ENCODE assay signal across 14 cellular contexts in genomic region chr10:128596906-128597305, GRCh38.
A peak's percentile ranks its signal among the peaks of the same experiment; 100 is the strongest.
DNase-seq lines count a peak whose midpoint lies in the region; ATAC-seq and TF ChIP-seq lines count a peak whose summit lies in the region.
"Had no signal": no experiment of that assay in that cellular context is flagged by ENCODE, and none has a peak within 500 bp of the region (broad histone marks: within the 10 kb centered on the region; RNA-seq: fewer than 3 reads in every experiment).

No MANE protein-coding gene starts in this region.

- H3K27me3 ChIP-seq in colonic mucosa (no peaks in the 10 kb centered on the region), transverse colon (no peaks in the 10 kb centered on the region), left lung (no peaks in the 10 kb centered on the region)
- H3K27me3 ChIP-seq: BLaER1 treated with 17β-estradiol and CSF1 and Interleukin-3, amounts not matched to agents 10 nM and 100 nM had no signal

- H3K9me3 ChIP-seq in HEK293 (ENCODE audit: control insufficient read depth, insufficient read depth, low read depth, low read length) (no peaks in the 10 kb centered on the region), colonic mucosa (no peaks in the 10 kb centered on the region), transverse colon (no peaks in the 10 kb centered on the region), left lung (no peaks in the 10 kb centered on the region)
- H3K9me3 ChIP-seq: BLaER1 treated with 17β-estradiol and CSF1 and Interleukin-3, amounts not matched to agents 10 nM and 100 nM had no signal

- intact Hi-C loops in colonic mucosa (cut with DNase I): no loop called here
- intact Hi-C loops in transverse colon (cut with DNase I; ENCODE audit: low total_unique reads): no loop called here
- intact Hi-C loops in left lung (cut with DNase I): no loop called here

- in situ Hi-C loops in transverse colon (cut with MboI; ENCODE audit: low pct_ligation_motif_present in 1 of 4, low pct_unique_long_range_greater_than_20kb in 1 of 4, low sequenced_read_pairs in 3 of 4): no loop called here

- no peak for TF ChIP-seq POLR2A in transverse colon (IDR thresholded peaks at IDR 0.05)

- H3K27ac Mint-ChIP-seq in activated naive CD4-positive, alpha-beta T cell treated with anti-CD3 and anti-CD28 coated beads, Interleukin-2, amount 50 U/mL, for 72 hours: no peak overlapping the region
- H3K27ac Mint-ChIP-seq: CD4-positive, CD25-positive, alpha-beta regulatory T cell; H9 had no signal

- no peak for ATAC-seq in left lung
- ATAC-seq in activated naive CD4-positive, alpha-beta T cell treated with anti-CD3 and anti-CD28 coated beads, Interleukin-2, amount 50 U/mL, for 72 hours: no peak
- ATAC-seq: GM12878, HepG2 had no signal

- no peaks in the 10 kb centered on the region for H3K9me3 Mint-ChIP-seq in activated naive CD4-positive, alpha-beta T cell treated with anti-CD3 and anti-CD28 coated beads, Interleukin-2, amount 50 U/mL, for 72 hours

- H3K27ac ChIP-seq in HEK293 (ENCODE audit: extremely low read depth, low read depth, low read length) (no peak overlapping the region), colonic mucosa (no peak overlapping the region), transverse colon (no peak overlapping the region), left lung (no peak overlapping the region)
- H3K27ac ChIP-seq: BLaER1 treated with 17β-estradiol and CSF1 and Interleukin-3, amounts not matched to agents 10 nM and 100 nM had no signal

- WGBS in transverse colon (ENCODE audit: low coverage in 1 of 2), 2 donors: 70 to 84% methylated on average over 2 to 4 of the region's 4 CpGs

- H3K36me3 ChIP-seq in HEK293 (ENCODE audit: control insufficient read depth in 2 of 2, insufficient read depth in 1 of 2, low read length in 2 of 2) (no peaks in the 10 kb centered on the region), colonic mucosa (no peaks in the 10 kb centered on the region), transverse colon (no peaks in the 10 kb centered on the region), left lung (no peaks in the 10 kb centered on the region)
- H3K36me3 ChIP-seq: BLaER1 treated with 17β-estradiol and CSF1 and Interleukin-3, amounts not matched to agents 10 nM and 100 nM had no signal

- POLR2A ChIA-PET in HEK293 (lab: Yijun Ruan, JAX): no interaction called here

- H3K9ac ChIP-seq in colonic mucosa (ENCODE audit: low read depth in 2 of 2, low read length in 2 of 2): no peak overlapping the region
- H3K9ac ChIP-seq: BLaER1 treated with 17β-estradiol and CSF1 and Interleukin-3, amounts not matched to agents 10 nM and 100 nM had no signal

- TF ChIP-seq EP300 in transverse colon (IDR thresholded peaks at IDR 0.05; ENCODE audit: low read depth): no peak

- H3K4me3 ChIP-seq in HEK293 (ENCODE audit: low read depth, low read length) (no peak overlapping the region), colonic mucosa (no peak overlapping the region), transverse colon (no peak overlapping the region), left lung (no peak overlapping the region)
- H3K4me3 ChIP-seq: BLaER1 treated with 17β-estradiol and CSF1 and Interleukin-3, amounts not matched to agents 10 nM and 100 nM; GM12878 had no signal

- no peaks in the 10 kb centered on the region for H3K4me1 ChIP-seq in HEK293 (ENCODE audit: control insufficient read depth, insufficient read depth, low read length)
- no peaks in the 10 kb centered on the region for H3K4me1 ChIP-seq in colonic mucosa
- H3K4me1 ChIP-seq in transverse colon: no peaks in the 10 kb centered on the region
- H3K4me1 ChIP-seq in left lung: no peaks in the 10 kb centered on the region
- H3K4me1 ChIP-seq: BLaER1 treated with 17β-estradiol and CSF1 and Interleukin-3, amounts not matched to agents 10 nM and 100 nM had no signal

- TF ChIP-seq CTCF in HEK293 (tag by site-specific recombination; IDR thresholded peaks at IDR 0.05) (no peak), colonic mucosa (IDR thresholded peaks at IDR 0.05) (no peak), transverse colon (IDR thresholded peaks at IDR 0.05) (no peak), left lung (IDR thresholded peaks at IDR 0.05) (no peak)

- CTCF ChIA-PET in HEK293 (lab: Yijun Ruan, JAX): no interaction called here

- H3K36me3 Mint-ChIP-seq in activated naive CD4-positive, alpha-beta T cell treated with anti-CD3 and anti-CD28 coated beads, Interleukin-2, amount 50 U/mL, for 72 hours: no peaks in the 10 kb centered on the region
- H3K36me3 Mint-ChIP-seq: CD4-positive, CD25-positive, alpha-beta regulatory T cell had no signal

- DNase-seq in NCI-H2029 (lab: John Stamatoyannopoulos, UW) (peak; percentile 2), NCI-H2029 treated with DMSO at 0.1 percent for 48 hours (lab: John Stamatoyannopoulos, UW) (no peak), colonic mucosa (peak; percentile 44), transverse colon (peak; percentile 53), left lung (no peak)
- DNase-seq in activated naive CD4-positive, alpha-beta T cell treated with anti-CD3 and anti-CD28 coated beads, Interleukin-2, amount 50 U/mL, for 72 hours (ENCODE audit: low spot score in 2 of 2): no peak
- DNase-seq: ACHN; CD4-positive, CD25-positive, alpha-beta regulatory T cell; DMS79; H9 had no signal

TF ChIP-seq in HEK293, 187 proteins besides CTCF, POLR2A, EP300 and RAD21 (continues in another document):
- TF ChIP-seq ZNF670 (tag by site-specific recombination; IDR thresholded peaks at IDR 0.05; ENCODE audit: low read depth): no peak
- TF ChIP-seq ZNF510 (tag by site-specific recombination; IDR thresholded peaks at IDR 0.05; ENCODE audit: insufficient replicate concordance): no peak
- TF ChIP-seq PRDM10 (tag by site-specific recombination; IDR thresholded peaks at IDR 0.05): 0 out of 2 replicates have a peak, but pooled peaks have one; percentile 12
- no peak for TF ChIP-seq ZNF518A (tag by site-specific recombination; conservative IDR thresholded peaks at IDR 0.05; ENCODE audit: low read depth)
- TF ChIP-seq KLF10 (tag by site-specific recombination; IDR thresholded peaks at IDR 0.05): no peak

Comparison
In these comparisons a context has a peak if more than half of its experiments do, and no peak if none do; other contexts are left out.
1. DNase-seq: peak in NCI-H2029 (single experiment), colonic mucosa (single experiment) and transverse colon (single experiment); none in NCI-H2029 treated with DMSO at 0.1 percent for 48 hours (single experiment), left lung (0 of 2) and activated naive CD4-positive, alpha-beta T cell treated with anti-CD3 and anti-CD28 coated beads, Interleukin-2, amount 50 U/mL, for 72 hours (0 of 2).